1 cellular context compared by ENCODE assay signal in genomic region chr20:46200582-46201570, GRCh38.
A peak's percentile ranks its signal among the peaks of the same experiment; 100 is the strongest.
TF ChIP-seq lines count a peak whose summit lies in the region.

No MANE protein-coding gene starts in this region.

TF ChIP-seq in K562, 482 proteins besides CTCF, POLR2A, EP300 and RAD21 (continued from another document):
- TF ChIP-seq MGA (IDR thresholded peaks at IDR 0.05): peak; percentile 61
- TF ChIP-seq BCOR (IDR thresholded peaks at IDR 0.05): peak; percentile 57; the same call in 1 of the 2 replicates
- TF ChIP-seq, protein P1, sequence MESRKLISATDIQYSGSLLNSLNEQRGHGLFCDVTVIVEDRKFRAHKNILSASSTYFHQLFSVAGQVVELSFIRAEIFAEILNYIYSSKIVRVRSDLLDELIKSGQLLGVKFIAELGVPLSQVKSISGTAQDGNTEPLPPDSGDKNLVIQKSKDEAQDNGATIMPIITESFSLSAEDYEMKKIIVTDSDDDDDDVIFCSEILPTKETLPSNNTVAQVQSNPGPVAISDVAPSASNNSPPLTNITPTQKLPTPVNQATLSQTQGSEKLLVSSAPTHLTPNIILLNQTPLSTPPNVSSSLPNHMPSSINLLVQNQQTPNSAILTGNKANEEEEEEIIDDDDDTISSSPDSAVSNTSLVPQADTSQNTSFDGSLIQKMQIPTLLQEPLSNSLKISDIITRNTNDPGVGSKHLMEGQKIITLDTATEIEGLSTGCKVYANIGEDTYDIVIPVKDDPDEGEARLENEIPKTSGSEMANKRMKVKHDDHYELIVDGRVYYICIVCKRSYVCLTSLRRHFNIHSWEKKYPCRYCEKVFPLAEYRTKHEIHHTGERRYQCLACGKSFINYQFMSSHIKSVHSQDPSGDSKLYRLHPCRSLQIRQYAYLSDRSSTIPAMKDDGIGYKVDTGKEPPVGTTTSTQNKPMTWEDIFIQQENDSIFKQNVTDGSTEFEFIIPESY (CRISPR knock-in tag; IDR thresholded peaks at IDR 0.05): peak; percentile 56; the same call in 1 of the 2 replicates
- TF ChIP-seq RBM25 (IDR thresholded peaks at IDR 0.05; ENCODE audit: low read depth, low read length, severe bottlenecking): peak; percentile 42
